8 cellular contexts compared by ENCODE assay signal in genomic region chr15:75673426-75674247, GRCh38. TPM values are rescaled to one million over a fixed set of nuclear protein-coding genes. Genes with fewer than 3 reads are reported as not detected.
A peak's percentile ranks its signal among the peaks of the same experiment; 100 is the strongest.
DNase-seq lines count a peak whose midpoint lies in the region; ATAC-seq and TF ChIP-seq lines count a peak whose summit lies in the region.

No MANE protein-coding gene starts in this region.

- no peak for ATAC-seq in GM18511 (IDR thresholded peaks at IDR 0.05; ENCODE audit: unreplicated experiment)

- H3K27me3 ChIP-seq in muscle layer of colon (ENCODE audit: control insufficient read depth in 1 of 2, insufficient read depth in 2 of 2, low read length in 2 of 2), result no peaks in the 10 kb centered on the region
- no peaks in the 10 kb centered on the region for H3K27me3 ChIP-seq in uterus

- H3K4me1 ChIP-seq in muscle layer of colon (ENCODE audit: insufficient read depth, low read length), result peaks cover 35% of the 10 kb centered on the region
- peaks cover 4 to 21% of the 10 kb centered on the region in 2 donors for H3K4me1 ChIP-seq in uterus

- H3K36me3 ChIP-seq in muscle layer of colon (ENCODE audit: insufficient read depth, low read length), result peaks cover 23% of the 10 kb centered on the region
- no peaks in the 10 kb centered on the region for H3K36me3 ChIP-seq in uterus

- DNase-seq in DMS153 (lab: John Stamatoyannopoulos, UW) (peak; percentile 5), DMS153 treated with DMSO at 0.1 percent for 48 hours (lab: John Stamatoyannopoulos, UW; ENCODE audit: unreplicated experiment) (no peak), epithelial cell of prostate (ENCODE audit: low read depth, low spot score) (no peak), uterus (peak; percentile 91 to 92), SIG-M5 treated with dmso at 0.1 percent for 504 hours (lab: John Stamatoyannopoulos, UW; ENCODE audit: unreplicated experiment) (no peak), 8988T (no peak)

- H3K9me3 ChIP-seq in muscle layer of colon (ENCODE audit: low read length) (no peaks in the 10 kb centered on the region), uterus (no peaks in the 10 kb centered on the region)

- H3K9ac ChIP-seq in muscle layer of colon (ENCODE audit: low read length), result peak overlapping the region; percentile 10

- H3K4me3 ChIP-seq in muscle layer of colon (ENCODE audit: low read depth in 1 of 2, low read length in 2 of 2), result peak overlapping the region; percentile 22 to 37
- H3K4me3 ChIP-seq in uterus, result no peak overlapping the region

- TF ChIP-seq CTCF in uterus (IDR thresholded peaks at IDR 0.05), result no peak

- intact Hi-C loops in uterus (cut with DNase I; ENCODE audit: low total_unique reads), result no loop called here

- peak in 1 of 2 donors; percentile 22 for TF ChIP-seq POLR2A in uterus (IDR thresholded peaks at IDR 0.05)

- peak overlapping the region; percentile 61 for H3K27ac ChIP-seq in epithelial cell of prostate
- H3K27ac ChIP-seq in muscle layer of colon (ENCODE audit: low read depth, low read length), result peak overlapping the region; percentile 89
- peak overlapping the region; percentile 82 to 88 for H3K27ac ChIP-seq in uterus

RNA-seq across cellular contexts. Expression of gene SNX33, which starts 25.9 kb away (rescaled TPM):
- total RNA-seq in uterus, result 10 to 100 TPM in 3 of 4 donors, 1 to 10 TPM in 1; 8.7 to 43.6 (median 28.2) TPM

RNA-seq across cellular contexts. Expression of gene IMP3, which starts 33.6 kb away (rescaled TPM):
- total RNA-seq in uterus, result 100 to 1,000 TPM in 1 of 4 donors, 10 to 100 TPM in 3; 32.9 to 171 (median 68.5) TPM

RNA-seq across cellular contexts. Expression of gene CSPG4, which starts 39.0 kb away (rescaled TPM):
- total RNA-seq in uterus, result 10 to 100 TPM; 10.3 to 62.4 (median 46.7) TPM

RNA-seq across cellular contexts. Expression of gene SNUPN, which starts 48.1 kb away (rescaled TPM):
- total RNA-seq in uterus, result 10 to 100 TPM in 3 of 4 donors, 1 to 10 TPM in 1; 2.0 to 35.8 (median 29.1) TPM

Comparison
In these comparisons a context has a peak if more than half of its experiments do, and no peak if none do; other contexts are left out.
1. DNase-seq: peak in DMS153 (single experiment) and uterus (2 of 2); none in DMS153 treated with DMSO at 0.1 percent for 48 hours (single experiment), epithelial cell of prostate (single experiment), SIG-M5 treated with dmso at 0.1 percent for 504 hours (single experiment) and 8988T (single experiment).
2. H3K4me3 ChIP-seq: peak in muscle layer of colon (2 of 2); none in uterus (0 of 2).
3. Peak in every context shown above with its lines, with median percentiles within 50 percentile points of each other: H3K27ac ChIP-seq.